8 cellular contexts compared by ENCODE assay signal in the genomic region with DNA sequence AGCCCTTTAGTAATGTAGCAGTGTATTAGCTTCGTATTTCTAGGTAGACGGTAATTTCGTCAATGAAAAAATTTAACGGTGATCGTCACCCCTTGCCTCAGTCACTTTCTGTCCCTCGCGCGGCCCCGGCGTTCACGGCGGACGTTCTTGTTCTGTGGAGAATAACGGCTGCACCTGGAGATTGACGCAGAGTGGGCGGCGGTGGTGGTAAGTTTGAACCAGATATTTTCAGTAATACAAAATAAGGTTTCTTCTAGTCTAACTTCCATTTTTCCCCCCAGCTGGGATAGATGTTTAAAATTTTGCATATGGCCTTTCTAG. TPM values are rescaled to one million over a fixed set of nuclear protein-coding genes. Genes with fewer than 3 reads are reported as not detected.
A peak's percentile ranks its signal among the peaks of the same experiment; 100 is the strongest.
DNase-seq lines count a peak whose midpoint lies in the region; ATAC-seq and TF ChIP-seq lines count a peak whose summit lies in the region.

No MANE protein-coding gene starts in this region.

- peak overlapping the region; percentile 76 for H3K4me2 ChIP-seq in neuronal stem cell (ENCODE audit: insufficient read depth, low read length, poor library complexity, severe bottlenecking)

- peaks cover 11% of the 10 kb centered on the region for H3K4me1 Mint-ChIP-seq in activated CD4-positive, alpha-beta T cell treated with anti-CD3 and anti-CD28 coated beads, Interleukin-2, amount 10 ng/mL, durations not matched to agents 24 days and 14 days

- no peak overlapping the region for H3K23ac ChIP-seq in neuronal stem cell (ENCODE audit: low read depth, low read length, poor library complexity)

- H3K27ac ChIP-seq in neuronal stem cell (replicated peaks; ENCODE audit: low read length) = peak overlapping the region; percentile 95

- H3K79me1 ChIP-seq in neuronal stem cell (ENCODE audit: low read depth, low read length) = peaks cover 7% of the 10 kb centered on the region

- no peaks in the 10 kb centered on the region for H3K27me3 Mint-ChIP-seq in activated CD4-positive, alpha-beta T cell treated with anti-CD3 and anti-CD28 coated beads, Interleukin-2, amount 10 ng/mL, durations not matched to agents 24 days and 14 days

- H2BK15ac ChIP-seq in neuronal stem cell (ENCODE audit: low read length) = no peak overlapping the region

- peak overlapping the region; percentile 99 for H3K27ac Mint-ChIP-seq in activated CD4-positive, alpha-beta T cell treated with anti-CD3 and anti-CD28 coated beads, Interleukin-2, amount 10 ng/mL, durations not matched to agents 24 days and 14 days

- DNase-seq in GM13976 (ENCODE audit: low spot score) (peak; percentile 26), fibroblast of mammary gland (ENCODE audit: low read depth) (no peak), neuronal stem cell (ENCODE audit: low spot score) (no peak), GF-D8 (lab: John Stamatoyannopoulos, UW) (no peak), occipital lobe (lab: John Stamatoyannopoulos, UW) (no peak)
- no peak for DNase-seq in activated CD4-positive, alpha-beta T cell treated with anti-CD3 and anti-CD28 coated beads, Interleukin-2, amount 10 ng/mL, durations not matched to agents 24 days and 14 days

- H3K9me3 ChIP-seq in neuronal stem cell (replicated peaks in 1 of 2; ENCODE audit: control insufficient read depth in 2 of 2, insufficient read depth in 1 of 2, low read depth in 1 of 2, low read length in 2 of 2) = peaks cover 29 to 80% of the 10 kb centered on the region in 2 donors

- no peak overlapping the region for H2BK120ac ChIP-seq in neuronal stem cell (ENCODE audit: low read depth, low read length)

- no peak overlapping the region for H2BK12ac ChIP-seq in neuronal stem cell (ENCODE audit: low read length)

- no peak overlapping the region for H4K8ac ChIP-seq in neuronal stem cell (ENCODE audit: low read depth, low read length)

- peak overlapping the region; percentile 98 for H3K4me3 Mint-ChIP-seq in activated CD4-positive, alpha-beta T cell treated with anti-CD3 and anti-CD28 coated beads, Interleukin-2, amount 10 ng/mL, durations not matched to agents 24 days and 14 days

- intact Hi-C loops in activated CD4-positive, alpha-beta T cell treated with anti-CD3 and anti-CD28 coated beads, Interleukin-2, amount 10 ng/mL, durations not matched to agents 24 days and 14 days (cut with micrococcal nuclease) = loop anchor here (1.0 kb wide), 6 partner anchors 50 to 222 kb away; a partner anchor contains a TSS

- H3K9me3 Mint-ChIP-seq in activated CD4-positive, alpha-beta T cell treated with anti-CD3 and anti-CD28 coated beads, Interleukin-2, amount 10 ng/mL, durations not matched to agents 24 days and 14 days = peaks cover 25% of the 10 kb centered on the region

- in situ Hi-C loops in GM13976 (cut with MboI; ENCODE audit: low sequenced_read_pairs, unreplicated experiment) = no loop called here

- peaks cover 66% of the 10 kb centered on the region for H3K36me3 Mint-ChIP-seq in activated CD4-positive, alpha-beta T cell treated with anti-CD3 and anti-CD28 coated beads, Interleukin-2, amount 10 ng/mL, durations not matched to agents 24 days and 14 days (ENCODE audit: low read depth)

- peak; percentile 1 for ATAC-seq in HG03135 (IDR thresholded peaks at IDR 0.05; ENCODE audit: unreplicated experiment)
- no peak for ATAC-seq in HG02970 (IDR thresholded peaks at IDR 0.05; ENCODE audit: low FRiP score, unreplicated experiment)

- peak overlapping the region; percentile 9 for H3K14ac ChIP-seq in neuronal stem cell (ENCODE audit: low read length)

- H3K4me1 ChIP-seq in neuronal stem cell (ENCODE audit: control insufficient read depth in 2 of 2, insufficient read depth in 1 of 2, low read depth in 1 of 2, low read length in 2 of 2) = no peaks in the 10 kb centered on the region

- peaks cover 23 to 74% of the 10 kb centered on the region in 2 donors for H3K36me3 ChIP-seq in neuronal stem cell (replicated peaks in 1 of 2; ENCODE audit: control insufficient read depth in 2 of 2, insufficient read depth in 2 of 2, low read length in 2 of 2)

- no peak overlapping the region for H2AK5ac ChIP-seq in neuronal stem cell (ENCODE audit: low read depth, low read length)

- peak overlapping the region; percentile 71 for H3K9ac ChIP-seq in neuronal stem cell (ENCODE audit: low read depth, low read length, poor library complexity)

- H2BK5ac ChIP-seq in neuronal stem cell (ENCODE audit: low read length) = no peak overlapping the region

- TF ChIP-seq CTCF in GM13976 (IDR thresholded peaks at IDR 0.05; ENCODE audit: borderline replicate concordance, control extremely low read depth, extremely low read depth, insufficient read depth, missing control alignments) (no peak), fibroblast of mammary gland (conservative IDR thresholded peaks at IDR 0.05; ENCODE audit: control insufficient read depth, insufficient read depth, low read depth, low read length) (no peak)

- peak overlapping the region; percentile 98 for H2AFZ ChIP-seq in neuronal stem cell (ENCODE audit: low read length)

- no peak overlapping the region for H4K91ac ChIP-seq in neuronal stem cell (ENCODE audit: low read depth, low read length, poor library complexity)

- H3K27me3 ChIP-seq in neuronal stem cell (ENCODE audit: control insufficient read depth in 3 of 3, insufficient read depth in 3 of 3, low read depth in 1 of 3, low read length in 3 of 3) = no peaks in the 10 kb centered on the region

- H3K4ac ChIP-seq in neuronal stem cell (ENCODE audit: low read length) = no peak overlapping the region

- H3K18ac ChIP-seq in neuronal stem cell (ENCODE audit: low read length) = peak overlapping the region; percentile 91

- WGBS in neuronal stem cell (ENCODE audit: extremely low coverage in 2 of 2, insufficient read length in 2 of 2, insufficient replicate concordance in 1 of 2), 2 donors = no CpG with 5 or more reads among the region's 17 CpGs

- H3K4me3 ChIP-seq in fibroblast of mammary gland (ENCODE audit: control insufficient read depth, low read depth, low read length) (peak overlapping the region; percentile 90), neuronal stem cell (ENCODE audit: low read length in 2 of 2) (peak overlapping the region; percentile 69 to 86)

RNA-seq across cellular contexts. Expression of a gene that starts 0.3 kb away (rescaled TPM):
- 3.3 and 4.2 TPM in 2 replicates for total RNA-seq in activated CD4-positive, alpha-beta T cell treated with anti-CD3 and anti-CD28 coated beads, Interleukin-2, amount 10 ng/mL, durations not matched to agents 24 days and 14 days
- polyA plus RNA-seq in neuronal stem cell (2013, experiment 1 of 2) = 7.1 TPM
- polyA plus RNA-seq in neuronal stem cell (2013, experiment 2 of 2) = 8.6 TPM
- 43.7 TPM for total RNA-seq in occipital lobe

RNA-seq across cellular contexts. Expression of a gene that starts 0.7 kb away (rescaled TPM):
- 2.2 and 2.4 TPM in 2 replicates for total RNA-seq in activated CD4-positive, alpha-beta T cell treated with anti-CD3 and anti-CD28 coated beads, Interleukin-2, amount 10 ng/mL, durations not matched to agents 24 days and 14 days
- polyA plus RNA-seq in neuronal stem cell (2013, experiment 1 of 2) = 2.1 TPM
- polyA plus RNA-seq in neuronal stem cell (2013, experiment 2 of 2) = 2.1 TPM
- 9.7 TPM for total RNA-seq in occipital lobe

RNA-seq across cellular contexts. Expression of a gene that starts 50.0 kb away (rescaled TPM):
- total RNA-seq in activated CD4-positive, alpha-beta T cell treated with anti-CD3 and anti-CD28 coated beads, Interleukin-2, amount 10 ng/mL, durations not matched to agents 24 days and 14 days = 12.7 and 14.5 TPM in 2 replicates
- 10.9 TPM for polyA plus RNA-seq in neuronal stem cell (2013, experiment 1 of 2)
- polyA plus RNA-seq in neuronal stem cell (2013, experiment 2 of 2) = 11.4 TPM
- total RNA-seq in occipital lobe = 51.3 TPM

RNA-seq across cellular contexts. Expression of a gene that starts 50.5 kb away (rescaled TPM):
- 17.2 and 19.4 TPM in 2 replicates for total RNA-seq in activated CD4-positive, alpha-beta T cell treated with anti-CD3 and anti-CD28 coated beads, Interleukin-2, amount 10 ng/mL, durations not matched to agents 24 days and 14 days
- 9.0 TPM for polyA plus RNA-seq in neuronal stem cell (2013, experiment 1 of 2)
- 9.5 TPM for polyA plus RNA-seq in neuronal stem cell (2013, experiment 2 of 2)
- 38.7 TPM for total RNA-seq in occipital lobe
